In the genomic region with DNA sequence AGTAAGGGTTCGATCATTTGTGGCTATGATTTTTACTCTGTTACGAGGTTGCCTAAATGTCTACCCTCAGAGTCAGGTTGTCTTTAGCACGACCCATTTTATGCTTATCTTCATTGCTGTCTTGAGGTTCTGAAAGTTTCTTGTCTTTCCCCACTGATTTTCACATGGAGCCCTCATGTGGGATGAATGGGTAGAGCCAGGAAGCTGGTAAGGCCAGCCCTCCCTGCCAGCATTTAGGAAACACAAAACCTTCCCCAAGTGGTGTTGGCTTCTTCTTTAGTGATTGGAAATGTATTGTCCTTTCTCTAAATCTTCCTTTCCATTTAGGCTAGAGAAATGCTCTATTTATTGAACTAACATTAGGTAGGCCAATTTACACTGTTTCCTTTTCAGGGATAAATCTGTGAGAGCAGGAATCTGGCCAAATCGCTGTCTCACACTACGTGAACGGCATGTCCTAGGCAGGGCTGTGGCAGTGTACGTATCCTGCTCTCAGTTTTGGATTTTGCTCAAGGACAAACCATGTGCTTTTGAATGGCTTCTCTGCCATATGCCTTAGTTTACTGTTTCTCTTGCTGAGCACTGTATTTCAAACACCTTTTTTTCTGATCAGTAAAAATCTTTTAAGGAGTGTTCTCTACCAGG, we compare ENCODE assay signal across 1 cellular context.
TF ChIP-seq lines count a peak whose summit lies in the region.

No MANE protein-coding gene starts in this region.

TF ChIP-seq in H1, 55 proteins besides CTCF, POLR2A, EP300 and RAD21:
- TF ChIP-seq KDM4A (IDR thresholded peaks at IDR 0.05; ENCODE audit: low read depth, low read length, severe bottlenecking) (no peak), SIRT6 (IDR thresholded peaks at IDR 0.05; ENCODE audit: low read length) (no peak), RFX5 (IDR thresholded peaks at IDR 0.05; ENCODE audit: borderline replicate concordance, low read depth, low read length) (no peak), CTBP2 (IDR thresholded peaks at IDR 0.05; ENCODE audit: borderline replicate concordance, insufficient read depth, insufficient read length, low read length) (no peak), YY1 (IDR thresholded peaks at IDR 0.05; ENCODE audit: low read depth, low read length) (no peak), PHF8 (conservative IDR thresholded peaks at IDR 0.05; ENCODE audit: low read depth, low read length) (no peak), JUND (IDR thresholded peaks at IDR 0.05; ENCODE audit: low read length) (no peak), TBP (IDR thresholded peaks at IDR 0.05; ENCODE audit: low read depth, low read length) (no peak), SP1 (IDR thresholded peaks at IDR 0.05; ENCODE audit: low read depth, low read length) (no peak), SUZ12 (IDR thresholded peaks at IDR 0.05; ENCODE audit: low read length) (no peak), KDM5A (IDR thresholded peaks at IDR 0.05; ENCODE audit: low read length) (no peak)
- TF ChIP-seq, protein P1, sequence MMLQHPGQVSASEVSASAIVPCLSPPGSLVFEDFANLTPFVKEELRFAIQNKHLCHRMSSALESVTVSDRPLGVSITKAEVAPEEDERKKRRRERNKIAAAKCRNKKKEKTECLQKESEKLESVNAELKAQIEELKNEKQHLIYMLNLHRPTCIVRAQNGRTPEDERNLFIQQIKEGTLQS (IDR thresholded peaks at IDR 0.05; ENCODE audit: insufficient read depth, low read depth, low read length), result no peak
